11 cellular contexts compared by ENCODE assay signal in the genomic region with DNA sequence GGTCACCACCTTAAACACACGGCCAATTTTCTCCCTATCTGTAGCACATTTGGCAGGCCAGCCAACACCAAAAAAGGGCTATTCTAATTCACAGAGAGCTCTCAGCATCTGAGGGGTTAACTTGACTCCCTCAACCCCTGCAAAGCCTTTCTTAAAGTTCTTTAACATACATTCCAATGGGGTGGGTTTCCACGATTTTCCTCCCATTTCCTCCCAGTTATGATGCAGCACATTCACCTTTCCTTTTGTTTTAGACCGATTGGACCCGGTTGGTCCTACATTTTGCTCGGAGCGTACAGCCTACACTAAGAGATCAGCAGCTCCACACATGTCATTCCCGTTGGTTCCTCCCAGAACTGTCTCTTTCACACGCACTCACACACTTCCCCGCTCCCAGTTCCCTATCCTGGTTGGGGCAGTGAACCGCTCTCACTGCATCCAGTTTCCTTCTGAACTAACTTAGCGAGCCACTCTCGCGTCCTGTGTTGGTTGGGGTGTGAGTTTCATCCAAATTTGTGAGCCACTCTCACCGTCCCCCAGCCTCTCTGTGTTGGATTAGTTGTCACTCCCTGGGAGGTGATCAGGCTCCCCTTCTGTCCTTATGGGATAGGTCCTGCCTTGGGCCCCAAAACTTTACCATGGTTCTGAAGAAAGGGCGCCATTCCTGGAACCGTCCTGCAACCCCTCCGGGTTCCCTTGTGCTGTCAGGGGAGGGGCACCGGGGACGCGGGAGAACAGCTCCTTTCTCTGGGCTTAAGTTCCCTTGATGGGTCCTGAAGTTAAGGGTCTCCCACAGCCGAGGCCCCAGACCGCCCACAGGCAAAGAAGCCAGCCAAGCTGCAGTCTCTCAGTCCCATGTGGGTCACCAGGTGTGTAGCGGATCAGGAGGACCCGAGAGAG. TPM values are rescaled to one million over a fixed set of nuclear protein-coding genes. Genes with fewer than 3 reads are reported as not detected.
DNase-seq lines count a peak whose midpoint lies in the region; ATAC-seq, FAIRE-seq and TF ChIP-seq lines count a peak whose summit lies in the region.
"Had no signal": no experiment of that assay in that cellular context is flagged by ENCODE, and none has a peak within 500 bp of the region (broad histone marks: within the 10 kb centered on the region; RNA-seq: fewer than 3 reads in every experiment).

No MANE protein-coding gene starts in this region.

- TF ChIP-seq CTCF in astrocyte (IDR thresholded peaks at IDR 0.05; ENCODE audit: insufficient read depth, low read depth, low read length): no peak
- TF ChIP-seq CTCF in prostate gland (IDR thresholded peaks at IDR 0.05): no peak
- no peak for TF ChIP-seq CTCF in gastrocnemius medialis (IDR thresholded peaks at IDR 0.05 in 4 of 5, conservative IDR thresholded peaks at IDR 0.05 in 1 of 5)
- no peak for TF ChIP-seq CTCF in CD14-positive monocyte (IDR thresholded peaks at IDR 0.05)

- no peaks in the 10 kb centered on the region for H3K27me3 ChIP-seq in astrocyte (ENCODE audit: insufficient read depth, low read length)
- no peaks in the 10 kb centered on the region for H3K27me3 ChIP-seq in prostate gland (replicated peaks; ENCODE audit: insufficient read depth)
- H3K27me3 ChIP-seq in gastrocnemius medialis: no peaks in the 10 kb centered on the region

- H3K9me3 ChIP-seq in astrocyte (ENCODE audit: insufficient read depth, low read depth, low read length) (no peaks in the 10 kb centered on the region), iPS-18c (ENCODE audit: control insufficient read depth, insufficient read depth, low read length) (no peaks in the 10 kb centered on the region), prostate gland (no peaks in the 10 kb centered on the region), gastrocnemius medialis (no peaks in the 10 kb centered on the region)

- H3K27me3 Mint-ChIP-seq in astrocyte (ENCODE audit: low read depth, unreplicated experiment) (peaks cover 23% of the 10 kb centered on the region), CD14-positive monocyte (ENCODE audit: low read depth in 3 of 3) (peaks cover 0 to 5% (median 0%) of the 10 kb centered on the region in 3 donors)
- no peaks in the 10 kb centered on the region for H3K27me3 Mint-ChIP-seq in activated T-cell treated with anti-CD3 and anti-CD28 coated beads, Interleukin-2, amount 50 U/mL, for 4 hours (ENCODE audit: low read depth)

- TF ChIP-seq POLR2A in prostate gland (IDR thresholded peaks at IDR 0.05) (no peak), gastrocnemius medialis (IDR thresholded peaks at IDR 0.05) (no peak)

- in situ Hi-C loops in gastrocnemius medialis (cut with MboI; ENCODE audit: low sequenced_read_pairs in 4 of 4): no loop called here

- H3K4me3 ChIP-seq in astrocyte (ENCODE audit: insufficient read depth, low read depth, low read length) (peak overlapping the region; percentile 17), iPS-18c (ENCODE audit: insufficient read depth, low read depth, low read length) (peak overlapping the region; percentile 12; the same call in 1 of the 2 replicates), prostate gland (peak overlapping the region; percentile 2 to 24), gastrocnemius medialis (no peak overlapping the region)

- WGBS in prostate gland: 40% methylated on average over 23 of the region's 24 CpGs

- peaks cover 23% of the 10 kb centered on the region for H3K4me1 Mint-ChIP-seq in astrocyte (ENCODE audit: low read depth, unreplicated experiment)
- no peaks in the 10 kb centered on the region for H3K4me1 Mint-ChIP-seq in activated T-cell treated with anti-CD3 and anti-CD28 coated beads, Interleukin-2, amount 50 U/mL, for 4 hours (ENCODE audit: low read depth)
- H3K4me1 Mint-ChIP-seq in CD14-positive monocyte: no peaks in the 10 kb centered on the region

- intact Hi-C loops in prostate gland (cut with DNase I): no loop called here
- intact Hi-C loops in gastrocnemius medialis (cut with DNase I; ENCODE audit: low total_unique reads): no loop called here
- intact Hi-C loops in CD14-positive monocyte (cut with micrococcal nuclease): no loop called here

- no peaks in the 10 kb centered on the region for H4K20me1 ChIP-seq in astrocyte (ENCODE audit: insufficient read depth, low read length)

- H3K27ac Mint-ChIP-seq in astrocyte (ENCODE audit: unreplicated experiment): no peak overlapping the region
- no peak overlapping the region for H3K27ac Mint-ChIP-seq in CD14-positive monocyte

- H3K4me2 ChIP-seq in astrocyte (ENCODE audit: low read length): peak overlapping the region; percentile 75

- no peak overlapping the region for H3K27ac ChIP-seq in astrocyte (ENCODE audit: low read depth, low read length)
- H3K27ac ChIP-seq in prostate gland: peak overlapping the region; percentile 76 to 79
- H3K27ac ChIP-seq in gastrocnemius medialis: no peak overlapping the region

- H3K36me3 Mint-ChIP-seq in astrocyte (ENCODE audit: low read depth, unreplicated experiment): no peaks in the 10 kb centered on the region
- H3K36me3 Mint-ChIP-seq in activated T-cell treated with anti-CD3 and anti-CD28 coated beads, Interleukin-2, amount 50 U/mL, for 4 hours (ENCODE audit: insufficient read depth): no peaks in the 10 kb centered on the region
- H3K36me3 Mint-ChIP-seq in CD14-positive monocyte: no peaks in the 10 kb centered on the region

- H3K36me3 ChIP-seq in astrocyte (ENCODE audit: insufficient read depth, low read length): no peaks in the 10 kb centered on the region
- no peaks in the 10 kb centered on the region for H3K36me3 ChIP-seq in prostate gland
- H3K36me3 ChIP-seq in gastrocnemius medialis: no peaks in the 10 kb centered on the region

- H3K4me1 ChIP-seq in astrocyte (ENCODE audit: insufficient read depth, low read length): no peaks in the 10 kb centered on the region
- H3K4me1 ChIP-seq in prostate gland (replicated peaks): peaks cover 8% of the 10 kb centered on the region
- no peaks in the 10 kb centered on the region for H3K4me1 ChIP-seq in gastrocnemius medialis

- H3K9ac ChIP-seq in astrocyte (ENCODE audit: low read length): no peak overlapping the region

- FAIRE-seq in astrocyte (lab: Jason Lieb, UNC): no peak

- H3K79me2 ChIP-seq in astrocyte (ENCODE audit: insufficient read depth, low read length): no peaks in the 10 kb centered on the region

- H3K9me3 Mint-ChIP-seq in astrocyte (ENCODE audit: unreplicated experiment) (peaks cover 3% of the 10 kb centered on the region), CD14-positive monocyte (peaks cover 0 to 6% (median 0%) of the 10 kb centered on the region in 7 donors)
- H3K9me3 Mint-ChIP-seq in activated T-cell treated with anti-CD3 and anti-CD28 coated beads, Interleukin-2, amount 50 U/mL, for 4 hours: no peaks in the 10 kb centered on the region

- ATAC-seq in activated T-cell treated with anti-CD3 and anti-CD28 coated beads, Interleukin-2, amount 50 U/mL, for 4 hours: no peak
- ATAC-seq in gastrocnemius medialis: no peak

- DNase-seq in GM03348 (ENCODE audit: low spot score) (peak; percentile 7), astrocyte (ENCODE audit: low read depth) (peak; percentile 7), prostate gland (ENCODE audit: low spot score) (peak; percentile 35), gastrocnemius medialis (no peak), CD14-positive monocyte (ENCODE audit: low spot score) (no peak), HuH-7 (ENCODE audit: low spot score) (no peak)
- no peak for DNase-seq in activated T-cell treated with anti-CD3 and anti-CD28 coated beads, Interleukin-2, amount 50 U/mL, for 4 hours
- DNase-seq: activated CD4-positive, alpha-beta T cell treated with anti-CD3 and anti-CD28 coated beads, Interleukin-2, amount 50 U/mL, for 1 hour had no signal

- H2AFZ ChIP-seq in astrocyte (ENCODE audit: low read depth, low read length): peak overlapping the region; percentile 41

- H3K4me3 Mint-ChIP-seq in astrocyte (ENCODE audit: unreplicated experiment): peak overlapping the region; percentile 31
- H3K4me3 Mint-ChIP-seq in activated T-cell treated with anti-CD3 and anti-CD28 coated beads, Interleukin-2, amount 50 U/mL, for 4 hours: no peak overlapping the region
- no peak overlapping the region for H3K4me3 Mint-ChIP-seq in CD14-positive monocyte

RNA-seq across cellular contexts. Expression of a gene that starts 45.1 kb away (rescaled TPM):
- not detected in 2 replicates for total RNA-seq in astrocyte
- total RNA-seq in prostate gland: not detected
- total RNA-seq in activated T-cell treated with anti-CD3 and anti-CD28 coated beads, Interleukin-2, amount 50 U/mL, for 4 hours: under 1 TPM in 1 of 3 donors, not detected in 2; 0.08 TPM
- under 1 TPM in 3 of 4 donors, not detected in 1; 0.13 to 0.46 (median 0.13) TPM for total RNA-seq in gastrocnemius medialis
- not detected for polyA plus RNA-seq in CD14-positive monocyte
- total RNA-seq: glomerular endothelial cell, temporal lobe had no signal

Comparison
In these comparisons a context has a peak if more than half of its experiments do, and no peak if none do; other contexts are left out.
1. DNase-seq: peak in GM03348 (single experiment), astrocyte (single experiment) and prostate gland (single experiment); none in activated T-cell treated with anti-CD3 and anti-CD28 coated beads, Interleukin-2, amount 50 U/mL, for 4 hours (single experiment), gastrocnemius medialis (0 of 2), CD14-positive monocyte (single experiment) and HuH-7 (single experiment).
2. H3K27ac ChIP-seq: peak in prostate gland (2 of 2); none in astrocyte (single experiment) and gastrocnemius medialis (0 of 4).
3. H3K4me3 ChIP-seq: peak in astrocyte (single experiment), iPS-18c (single experiment) and prostate gland (2 of 2); none in gastrocnemius medialis (0 of 4).